Comparison of ENCODE assay signal across 13 cellular contexts in genomic region chr2:160075171-160075570, GRCh38. TPM values are rescaled to one million over a fixed set of nuclear protein-coding genes. Genes with fewer than 3 reads are reported as not detected.
DNase-seq lines count a peak whose midpoint lies in the region; ATAC-seq and TF ChIP-seq lines count a peak whose summit lies in the region.
"Had no signal": no experiment of that assay in that cellular context is flagged by ENCODE, and none has a peak within 500 bp of the region (broad histone marks: within the 10 kb centered on the region; RNA-seq: fewer than 3 reads in every experiment).

No MANE protein-coding gene starts in this region.

- TF ChIP-seq POLR2A in testis (IDR thresholded peaks at IDR 0.05), result no peak

- H3K4me3 Mint-ChIP-seq in natural killer cell, result no peak overlapping the region
- H3K4me3 Mint-ChIP-seq: activated T-cell treated with anti-CD3 and anti-CD28 coated beads, Interleukin-2, amount 50 U/mL, for 24 hours had no signal

- H3K9me3 ChIP-seq in thoracic aorta (no peaks in the 10 kb centered on the region), testis (no peaks in the 10 kb centered on the region)
- H3K9me3 ChIP-seq: gastrocnemius medialis had no signal

- H3K36me3 Mint-ChIP-seq in natural killer cell, result no peaks in the 10 kb centered on the region

- peaks cover 0 to 7% of the 10 kb centered on the region in 2 donors for H3K27me3 Mint-ChIP-seq in natural killer cell (ENCODE audit: low read depth in 2 of 2)

- H3K4me1 ChIP-seq in thoracic aorta (ENCODE audit: control insufficient read depth in 1 of 2, low read depth in 2 of 2), result peaks cover 6 to 14% of the 10 kb centered on the region in 2 donors
- no peaks in the 10 kb centered on the region for H3K4me1 ChIP-seq in testis
- H3K4me1 ChIP-seq: gastrocnemius medialis had no signal

- H3K27ac ChIP-seq in thoracic aorta (no peak overlapping the region), testis (no peak overlapping the region)
- H3K27ac ChIP-seq: gastrocnemius medialis had no signal

- no peaks in the 10 kb centered on the region for H3K4me1 Mint-ChIP-seq in natural killer cell

- peak; percentile 86 for ATAC-seq in thoracic aorta (ENCODE audit: insufficient number of reproducible peaks, low FRiP score, low read depth)
- no peak for ATAC-seq in natural killer cell
- ATAC-seq: gastrocnemius medialis, left lobe of liver had no signal

- intact Hi-C loops in natural killer cell (cut with micrococcal nuclease) (no loop called here), testis (cut with DNase I; ENCODE audit: low total_unique reads) (no loop called here)

- no peaks in the 10 kb centered on the region for H3K9me3 Mint-ChIP-seq in natural killer cell
- H3K9me3 Mint-ChIP-seq: activated T-cell treated with anti-CD3 and anti-CD28 coated beads, Interleukin-2, amount 50 U/mL, for 24 hours had no signal

- H3K27me3 ChIP-seq in thoracic aorta (replicated peaks; ENCODE audit: insufficient read depth) (no peaks in the 10 kb centered on the region), testis (no peaks in the 10 kb centered on the region)
- H3K27me3 ChIP-seq: gastrocnemius medialis had no signal

- H3K36me3 ChIP-seq in thoracic aorta (no peaks in the 10 kb centered on the region), testis (ENCODE audit: low read depth, missing control alignments) (no peaks in the 10 kb centered on the region)
- H3K36me3 ChIP-seq: gastrocnemius medialis had no signal

- in situ Hi-C loops in astrocyte of the cerebellum (cut with HindIII; ENCODE audit: low sequenced_read_pairs), result no loop called here

- DNase-seq in HFF-Myc (ENCODE audit: extremely low read depth, low read depth) (peak; percentile 92), astrocyte of the cerebellum (ENCODE audit: low read depth) (peak; percentile 94), foreskin fibroblast (peak; percentile 95 to 97), thoracic aorta (ENCODE audit: low spot score) (peak; percentile 47), SW480 (ENCODE audit: low spot score) (no peak), natural killer cell (no peak), testis (no peak)
- DNase-seq: activated T-cell treated with anti-CD3 and anti-CD28 coated beads, Interleukin-2, amount 50 U/mL, for 24 hours; caudate nucleus; NCI-H524; stimulated activated naive CD4-positive, alpha-beta T cell had no signal

- no peak for TF ChIP-seq CTCF in HFF-Myc (IDR thresholded peaks at IDR 0.05; ENCODE audit: low read depth, low read length, missing control alignments)
- no peak for TF ChIP-seq CTCF in astrocyte of the cerebellum (IDR thresholded peaks at IDR 0.05; ENCODE audit: low read depth, low read length, missing control alignments)
- TF ChIP-seq CTCF in foreskin fibroblast (IDR thresholded peaks at IDR 0.05; ENCODE audit: low read depth, low read length), result no peak
- TF ChIP-seq CTCF in thoracic aorta (IDR thresholded peaks at IDR 0.05), result no peak
- TF ChIP-seq CTCF in natural killer cell (IDR thresholded peaks at IDR 0.05), result no peak
- TF ChIP-seq CTCF in testis (IDR thresholded peaks at IDR 0.05), result no peak

- WGBS in testis, 2 donors, result 79 to 90% methylated on average over 5 of the region's 5 CpGs

- no peak overlapping the region for H3K4me3 ChIP-seq in HFF-Myc (replicated peaks; ENCODE audit: low read depth, low read length)
- no peak overlapping the region for H3K4me3 ChIP-seq in astrocyte of the cerebellum (ENCODE audit: low read depth, low read length)
- no peak overlapping the region for H3K4me3 ChIP-seq in foreskin fibroblast (ENCODE audit: low read depth in 1 of 2, low read length in 2 of 2)
- peak overlapping the region; percentile 8 for H3K4me3 ChIP-seq in thoracic aorta
- H3K4me3 ChIP-seq in testis, result no peak overlapping the region
- H3K4me3 ChIP-seq: gastrocnemius medialis had no signal

- H3K27ac Mint-ChIP-seq in natural killer cell, result no peak overlapping the region
- H3K27ac Mint-ChIP-seq: activated T-cell treated with anti-CD3 and anti-CD28 coated beads, Interleukin-2, amount 50 U/mL, for 24 hours had no signal

RNA-seq across cellular contexts. Expression of gene PLA2R1, which starts 12.8 kb away (rescaled TPM):
- total RNA-seq in thoracic aorta (10 to 100 TPM; 28.3 to 28.7 TPM), natural killer cell (not detected), testis (1 to 10 TPM; 5.0 to 5.3 TPM)
- 3.4 TPM for polyA plus RNA-seq in testis (ENCODE audit: insufficient read depth, low read depth, low replicate concordance)

Comparison
In these comparisons a context has a peak if more than half of its experiments do, and no peak if none do; other contexts are left out.
1. DNase-seq: peak in HFF-Myc (single experiment), astrocyte of the cerebellum (single experiment), foreskin fibroblast (2 of 2) and thoracic aorta (single experiment); none in SW480 (single experiment), natural killer cell (single experiment) and testis (single experiment).
2. RNA of gene PLA2R1, which starts 12.8 kb away (total RNA-seq): 28.3 to 28.7 TPM in thoracic aorta and 5.0 to 5.3 TPM in testis; not detected in natural killer cell; every median in the first group is over 4 times any median in the second.